In the genomic region with DNA sequence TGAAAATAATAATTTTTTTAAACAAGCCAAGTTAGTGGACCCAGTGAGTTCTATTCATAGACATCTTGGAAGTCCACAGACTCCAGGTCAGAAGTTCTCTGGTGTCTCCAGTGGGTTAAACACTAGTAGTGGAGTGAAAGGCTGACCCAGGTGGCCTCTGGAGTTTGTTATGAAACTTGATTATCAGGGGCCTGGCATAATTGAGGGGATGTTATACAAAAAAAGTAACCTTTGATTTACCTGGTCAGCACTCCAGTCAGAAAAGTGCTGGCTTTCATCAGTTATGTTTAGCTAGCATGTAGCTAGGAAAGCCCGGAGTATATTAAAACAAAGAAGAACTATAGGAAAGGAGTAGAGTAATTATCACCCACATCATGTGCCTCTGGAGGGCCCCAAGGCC, we compare ENCODE assay signal across 35 cellular contexts.
"Had no signal": no experiment of that assay in that cellular context is flagged by ENCODE, and none has a peak within 500 bp of the region (broad histone marks: within the 10 kb centered on the region; RNA-seq: fewer than 3 reads in every experiment).

No MANE protein-coding gene starts in this region.

- H3K9me3 ChIP-seq: ascending aorta, breast epithelium, esophagus squamous epithelium, gastroesophageal sphincter had no signal

- H3K27me3 ChIP-seq: ascending aorta, breast epithelium, esophagus squamous epithelium, gastroesophageal sphincter had no signal

- H3K4me1 Mint-ChIP-seq: activated B cell treated with CpG ODN at 0.5 μM for 24 hours had no signal

- H3K9me3 Mint-ChIP-seq: activated B cell treated with CpG ODN at 0.5 μM for 24 hours; activated CD8-positive, alpha-beta T cell treated with anti-CD3 and anti-CD28 coated beads for 36 hours; activated naive CD8-positive, alpha-beta T cell treated with anti-CD3 and anti-CD28 coated beads, Interleukin-2, amount 10 ng/mL, durations not matched to agents 7 days and 5 days; activated T-cell treated with anti-CD3 and anti-CD28 coated beads, Interleukin-2, amount 50 U/mL, for 4 hours; activated T-helper 17 cell treated with anti-CD3 and anti-CD28 coated beads, Interleukin-2, amount 50 U/mL, for 72 hours; effector memory CD8-positive, alpha-beta T cell; T-helper 2 cell treated with Interferon-gamma antibody and Interleukin-4, amounts not matched to agents 5 μg/mL and 100 μg/mL, for 36 hours had no signal

- H3K4me3 Mint-ChIP-seq: activated B cell treated with CpG ODN at 0.5 μM for 24 hours; activated CD8-positive, alpha-beta T cell treated with anti-CD3 and anti-CD28 coated beads for 36 hours; activated naive CD8-positive, alpha-beta T cell treated with anti-CD3 and anti-CD28 coated beads, Interleukin-2, amount 10 ng/mL, durations not matched to agents 7 days and 5 days; activated T-cell treated with anti-CD3 and anti-CD28 coated beads, Interleukin-2, amount 50 U/mL, for 4 hours; activated T-helper 17 cell treated with anti-CD3 and anti-CD28 coated beads, Interleukin-2, amount 50 U/mL, for 72 hours; brain; effector memory CD8-positive, alpha-beta T cell; T-helper 17 cell; T-helper 2 cell treated with Interferon-gamma antibody and Interleukin-4, amounts not matched to agents 5 μg/mL and 100 μg/mL, for 36 hours had no signal

- H3K4me3 ChIP-seq: ascending aorta, breast epithelium, esophagus squamous epithelium, gastroesophageal sphincter had no signal

- ATAC-seq: activated CD4-positive, CD25-positive, alpha-beta regulatory T cell treated with anti-CD3 and anti-CD28 coated beads, Interleukin-2, amount 50 U/mL, for 24 hours; activated CD8-positive, alpha-beta T cell treated with anti-CD3 and anti-CD28 coated beads for 36 hours; activated naive CD4-positive, alpha-beta T cell treated with anti-CD3 and anti-CD28 coated beads, Interleukin-2, amount 50 U/mL, for 72 hours; activated T-cell treated with anti-CD3 and anti-CD28 coated beads, Interleukin-2, amount 50 U/mL, for 4 hours; activated T-helper 17 cell treated with anti-CD3 and anti-CD28 coated beads, Interleukin-2, amount 50 U/mL, for 72 hours; effector memory CD8-positive, alpha-beta T cell; gastroesophageal sphincter; T-helper 17 cell had no signal

- H3K36me3 Mint-ChIP-seq: brain had no signal

- H3K27me3 Mint-ChIP-seq: activated B cell treated with CpG ODN at 0.5 μM for 24 hours; activated CD8-positive, alpha-beta T cell treated with anti-CD3 and anti-CD28 coated beads for 36 hours; activated naive CD8-positive, alpha-beta T cell treated with anti-CD3 and anti-CD28 coated beads, Interleukin-2, amount 10 ng/mL, durations not matched to agents 7 days and 5 days; activated T-helper 17 cell treated with anti-CD3 and anti-CD28 coated beads, Interleukin-2, amount 50 U/mL, for 72 hours; brain; effector memory CD8-positive, alpha-beta T cell; T-helper 17 cell had no signal

- H3K4me1 ChIP-seq: breast epithelium had no signal

- H3K27ac Mint-ChIP-seq: activated B cell treated with CpG ODN at 0.5 μM for 24 hours; activated CD8-positive, alpha-beta T cell treated with anti-CD3 and anti-CD28 coated beads for 36 hours; activated naive CD4-positive, alpha-beta T cell treated with anti-CD3 and anti-CD28 coated beads, Interleukin-2, amount 50 U/mL, for 72 hours; activated naive CD8-positive, alpha-beta T cell treated with anti-CD3 and anti-CD28 coated beads, Interleukin-2, amount 10 ng/mL, durations not matched to agents 7 days and 5 days; activated T-helper 17 cell treated with anti-CD3 and anti-CD28 coated beads, Interleukin-2, amount 50 U/mL, for 72 hours; brain; effector memory CD8-positive, alpha-beta T cell; T-helper 17 cell; T-helper 2 cell treated with Interferon-gamma antibody and Interleukin-4, amounts not matched to agents 5 μg/mL and 100 μg/mL, for 36 hours had no signal

- FAIRE-seq: colon, endometrium, endothelial cell of umbilical vein had no signal

- H3K27ac ChIP-seq: ascending aorta, breast epithelium, epithelial cell of prostate, esophagus squamous epithelium, gastroesophageal sphincter, WERI-Rb-1 had no signal

- H3K36me3 ChIP-seq: ascending aorta, breast epithelium, gastroesophageal sphincter, WERI-Rb-1 had no signal

- DNase-seq: activated B cell treated with CpG ODN at 0.5 μM for 24 hours; activated CD4-positive, alpha-beta T cell treated with anti-CD3 and anti-CD28 coated beads for 48 hours; activated CD4-positive, alpha-beta T cell treated with anti-CD3 and anti-CD28 coated beads, Interleukin-2, amount 50 U/mL, for 1 hour; activated CD4-positive, alpha-beta T cell treated with anti-CD3 and anti-CD28 coated beads, Interleukin-2, amount 50 U/mL, for 48 hours; activated CD8-positive, alpha-beta memory T cell treated with anti-CD3 and anti-CD28 coated beads for 24 hours; activated CD8-positive, alpha-beta T cell treated with anti-CD3 and anti-CD28 coated beads for 36 hours; activated effector memory CD4-positive, alpha-beta T cell treated with Interleukin-2 at 50 U/mL for 16 hours; activated gamma-delta T cell treated with Interleukin-2 at 50 U/mL for 16 hours; activated naive CD4-positive, alpha-beta T cell treated with Interleukin-2 at 50 U/mL for 16 hours; activated naive CD8-positive, alpha-beta T cell treated with anti-CD3 and anti-CD28 coated beads, Interleukin-2, amount 10 ng/mL, durations not matched to agents 7 days and 5 days; activated T-cell treated with anti-CD3 and anti-CD28 coated beads, Interleukin-2, amount 50 U/mL, for 4 hours; caudate nucleus; cortex of kidney; dermis blood vessel endothelial cell; effector CD4-positive, alpha-beta T cell; effector memory CD8-positive, alpha-beta T cell; esophagus squamous epithelium; foreskin melanocyte; head of caudate nucleus; T-helper 1 cell; T-helper 17 cell; T1000; WERI-Rb-1 had no signal
